Comparison of ENCODE assay signal across 18 cellular contexts in the genomic region with DNA sequence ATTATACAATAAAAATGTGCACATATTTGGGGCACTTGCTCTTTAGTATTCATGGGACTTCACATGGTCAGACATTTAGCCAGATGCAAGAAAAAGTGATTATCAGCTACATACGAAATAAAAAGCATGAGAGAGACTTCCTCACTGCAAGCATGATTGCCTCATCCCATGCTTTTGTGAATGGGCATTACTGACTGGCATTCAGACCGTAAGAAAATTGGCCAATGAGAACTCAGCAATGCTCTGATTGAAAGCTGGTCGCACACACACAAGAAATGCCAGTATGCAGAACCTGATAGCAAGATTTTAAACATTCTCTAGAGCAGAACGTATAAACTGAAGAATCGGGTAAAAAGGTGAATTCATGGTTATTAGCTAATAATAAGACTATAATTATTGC. TPM values are rescaled to one million over a fixed set of nuclear protein-coding genes. Genes with fewer than 3 reads are reported as not detected.
A peak's percentile ranks its signal among the peaks of the same experiment; 100 is the strongest.
DNase-seq lines count a peak whose midpoint lies in the region; ATAC-seq and TF ChIP-seq lines count a peak whose summit lies in the region.
"Had no signal": no experiment of that assay in that cellular context is flagged by ENCODE, and none has a peak within 500 bp of the region (broad histone marks: within the 10 kb centered on the region; RNA-seq: fewer than 3 reads in every experiment).

No MANE protein-coding gene starts in this region.

- peaks cover 0 to 50% of the 10 kb centered on the region in 2 experiments; a peak in 2 of 4 replicates for H3K79me1 ChIP-seq in IMR-90 (ENCODE audit: low read depth in 1 of 2, low read length in 2 of 2)

- H3K4me1 Mint-ChIP-seq in endodermal cell = no peaks in the 10 kb centered on the region

- H4K5ac ChIP-seq in IMR-90 (ENCODE audit: low read depth, low read length) = no peak overlapping the region

- H3K4me3 Mint-ChIP-seq in endodermal cell = no peak overlapping the region
- H3K4me3 Mint-ChIP-seq: CD4-positive, alpha-beta T cell; H9 had no signal

- H3K56ac ChIP-seq in IMR-90 (ENCODE audit: extremely low read depth, insufficient read depth, low read length) = no peak overlapping the region

- H3K36me3 ChIP-seq in IMR-90 (ENCODE audit: control insufficient read depth, insufficient read depth, low read length) = peaks cover 6% of the 10 kb centered on the region
- no peaks in the 10 kb centered on the region for H3K36me3 ChIP-seq in endodermal cell (ENCODE audit: control insufficient read depth, insufficient read depth, low read length)
- H3K36me3 ChIP-seq: BLaER1 treated with 17β-estradiol and CSF1 and Interleukin-3, amounts not matched to agents 10 nM and 100 nM had no signal

- H3K9ac ChIP-seq in IMR-90 (ENCODE audit: low read depth, low read length) (no peak overlapping the region), endodermal cell (ENCODE audit: extremely low read depth, low read length, poor library complexity, severe bottlenecking) (no peak overlapping the region)
- H3K9ac ChIP-seq: BLaER1 treated with 17β-estradiol and CSF1 and Interleukin-3, amounts not matched to agents 10 nM and 100 nM had no signal

- BruUV-seq in IMR-90 (replicated peaks; lab: Mats Ljungman, UMichigan) = no TSS peak

- H2AFZ ChIP-seq in IMR-90 (replicated peaks; ENCODE audit: low read length, poor library complexity) = no peak overlapping the region

- H4K20me1 ChIP-seq in IMR-90 (ENCODE audit: insufficient read depth, low read length) = no peaks in the 10 kb centered on the region; the same call in 1 of the 2 replicates
- H4K20me1 ChIP-seq: BLaER1 treated with 17β-estradiol and CSF1 and Interleukin-3, amounts not matched to agents 10 nM and 100 nM had no signal

- H3K4me1 ChIP-seq in IMR-90 (ENCODE audit: control insufficient read depth, insufficient read depth, low read length) (peaks cover 15% of the 10 kb centered on the region), endodermal cell (ENCODE audit: control insufficient read depth, insufficient read depth, low read length) (no peaks in the 10 kb centered on the region)
- H3K4me1 ChIP-seq: BLaER1 treated with 17β-estradiol and CSF1 and Interleukin-3, amounts not matched to agents 10 nM and 100 nM had no signal

- in situ Hi-C loops in IMR-90 (cut with MboI; ENCODE audit: low sequenced_read_pairs) = no loop called here

- H3K4ac ChIP-seq in IMR-90 (ENCODE audit: low read depth, low read length) = no peak overlapping the region

- no peak overlapping the region for H3K27ac Mint-ChIP-seq in endodermal cell
- H3K27ac Mint-ChIP-seq: CD4-positive, alpha-beta T cell; H9 had no signal

- CTCF ChIA-PET in IMR-90 (lab: Yijun Ruan, JAX) = no interaction called here

- POLR2A ChIA-PET in IMR-90 (lab: Charles Lee; ENCODE audit: unreplicated experiment) = interaction anchor here (0.5 to 0.7 kb wide), 2 partner anchors 23 to 303 kb away, joined by 3 to 6 read pairs; no protein-coding TSS in a partner anchor

- TF ChIP-seq CTCF in IMR-90 (conservative IDR thresholded peaks at IDR 0.05; ENCODE audit: low read depth, low read length) (no peak), endodermal cell (conservative IDR thresholded peaks at IDR 0.05) (no peak)

- H3K27me3 ChIP-seq in IMR-90 (ENCODE audit: control insufficient read depth, insufficient read depth, low read length) (no peaks in the 10 kb centered on the region), endodermal cell (ENCODE audit: control insufficient read depth, insufficient read depth, low read length, poor library complexity, severe bottlenecking) (peaks cover 6% of the 10 kb centered on the region)
- H3K27me3 ChIP-seq: BLaER1 treated with 17β-estradiol and CSF1 and Interleukin-3, amounts not matched to agents 10 nM and 100 nM had no signal

- H3K9me3 ChIP-seq in IMR-90 (ENCODE audit: control insufficient read depth, insufficient read depth, low read length) (no peaks in the 10 kb centered on the region), endodermal cell (ENCODE audit: control insufficient read depth, low read length) (no peaks in the 10 kb centered on the region)
- H3K9me3 ChIP-seq: BLaER1 treated with 17β-estradiol and CSF1 and Interleukin-3, amounts not matched to agents 10 nM and 100 nM had no signal

- no peak overlapping the region for H3K4me2 ChIP-seq in IMR-90 (ENCODE audit: low read depth, low read length)
- H3K4me2 ChIP-seq: BLaER1 treated with 17β-estradiol and CSF1 and Interleukin-3, amounts not matched to agents 10 nM and 100 nM had no signal

- TF ChIP-seq RAD21 in IMR-90 (IDR thresholded peaks at IDR 0.05; ENCODE audit: low read length) = no peak

- H3K9me3 Mint-ChIP-seq in endodermal cell = no peaks in the 10 kb centered on the region
- H3K9me3 Mint-ChIP-seq: CD4-positive, alpha-beta T cell; H9 had no signal

- H2AK5ac ChIP-seq in IMR-90 (ENCODE audit: low read depth, low read length) = no peak overlapping the region

- H4K91ac ChIP-seq in IMR-90 (ENCODE audit: insufficient read depth, low read depth, low read length) = no peak overlapping the region

- H3K14ac ChIP-seq in IMR-90 (replicated peaks; ENCODE audit: low read depth, low read length) = peak overlapping the region; percentile 19; the same call in 1 of the 2 replicates

- H2AK9ac ChIP-seq in IMR-90 (replicated peaks; ENCODE audit: low read depth, low read length, poor library complexity) = no peak overlapping the region

- 0 out of 2 replicates have a peak overlapping the region, but pooled peaks have one; percentile 8 for H3K23ac ChIP-seq in IMR-90 (ENCODE audit: low read depth, low read length)

- H3K18ac ChIP-seq in IMR-90 (ENCODE audit: low read depth, low read length) = no peak overlapping the region

- H3K36me3 Mint-ChIP-seq in endodermal cell (ENCODE audit: low read depth) = no peaks in the 10 kb centered on the region

- intact Hi-C loops in IMR-90 (cut with micrococcal nuclease) = no loop called here

- no peak overlapping the region for H3K4me3 ChIP-seq in IMR-90 (ENCODE audit: insufficient read depth, low read depth, low read length)
- H3K4me3 ChIP-seq in endodermal cell (ENCODE audit: low read length) = no peak overlapping the region
- H3K4me3 ChIP-seq: BLaER1 treated with 17β-estradiol and CSF1 and Interleukin-3, amounts not matched to agents 10 nM and 100 nM; GM12878 had no signal

- H2BK5ac ChIP-seq in IMR-90 (ENCODE audit: low read depth, low read length, poor library complexity, severe bottlenecking) = peak overlapping the region; percentile 28

- dilution Hi-C loops in IMR-90 (cut with HindIII; ENCODE audit: low sequenced_read_pairs, unreplicated experiment) = no loop called here

- no peak overlapping the region for H2BK20ac ChIP-seq in IMR-90 (ENCODE audit: low read depth, low read length)

- no peak overlapping the region for H2BK120ac ChIP-seq in IMR-90 (ENCODE audit: low read depth, low read length)

- no peak overlapping the region for H2BK15ac ChIP-seq in IMR-90 (ENCODE audit: low read depth, low read length)

- TF ChIP-seq POLR2A in IMR-90 (IDR thresholded peaks at IDR 0.05; ENCODE audit: low read depth, low read length) = no peak

- no peak overlapping the region for H3K27ac ChIP-seq in IMR-90 (ENCODE audit: insufficient read depth, low read length)
- peak overlapping the region; percentile 62 for H3K27ac ChIP-seq in substantia nigra (ENCODE audit: low read depth, low read length, poor library complexity, severe bottlenecking)
- H3K27ac ChIP-seq in endodermal cell (ENCODE audit: low read depth, low read length) = no peak overlapping the region
- H3K27ac ChIP-seq: BLaER1 treated with 17β-estradiol and CSF1 and Interleukin-3, amounts not matched to agents 10 nM and 100 nM had no signal

- no peak for ATAC-seq in IMR-90 (ENCODE audit: low read depth)
- ATAC-seq: GM12878 had no signal

- peaks cover 3% of the 10 kb centered on the region for H3K27me3 Mint-ChIP-seq in endodermal cell (ENCODE audit: insufficient read depth)

- DNase-seq in Ammon's horn (ENCODE audit: low spot score) (peak; percentile 72), IMR-90 (no peak), medulla oblongata (ENCODE audit: extremely low spot score) (peak; percentile 70), substantia nigra (lab: John Stamatoyannopoulos, UW) (peak in 6 of 49 donors; percentile 12 to 68 (median 23)), HuH-7.5 (ENCODE audit: low spot score) (no peak), endodermal cell (no peak)
- no peak for DNase-seq in stimulated activated CD4-positive, alpha-beta T cell treated with anti-CD3 and anti-CD28 coated beads, Interleukin-2, amount 100 ng/mL, for 48 hours
- DNase-seq: 8988T; AML-193; Calu3; CD4-positive, alpha-beta T cell; DMS 273 treated with DMSO at 0.1 percent for 48 hours; DMS79; GOT3; H9 had no signal

- 83% methylated on average over 1 of the region's 5 CpGs; no CpG with 5 or more reads in 1 of the 2 experiments for WGBS in IMR-90 (ENCODE audit: extremely low coverage in 2 of 2, insufficient read length in 1 of 2), 2 experiments
- WGBS in endodermal cell (ENCODE audit: insufficient coverage in 1 of 2, insufficient read length in 1 of 2), 2 experiments = 93 to 96% methylated on average over 5 of the region's 5 CpGs

- peak overlapping the region in 1 of 2 experiments; percentile 3; a peak in 1 of 4 replicates for H4K8ac ChIP-seq in IMR-90 (ENCODE audit: low read depth in 2 of 2, low read length in 2 of 2)

- peaks cover 14% of the 10 kb centered on the region for H3K9me1 ChIP-seq in IMR-90 (ENCODE audit: insufficient read depth, low read length)

TF ChIP-seq in IMR-90, 13 proteins besides CTCF, POLR2A, EP300 and RAD21:
- TF ChIP-seq RCOR1 (IDR thresholded peaks at IDR 0.05; ENCODE audit: insufficient replicate concordance, low read length) (no peak), CEBPB (IDR thresholded peaks at IDR 0.05; ENCODE audit: low read depth, low read length) (peak; percentile 23; the same call in 1 of the 2 replicates)

RNA-seq across cellular contexts. Expression of a gene that starts 39.3 kb away (rescaled TPM):
- total RNA-seq in IMR-90 (2012; rRNA removed) (25.8 and 30.8 TPM in 2 replicates), endodermal cell (not detected)
- 0.13 and 0.24 TPM in 2 replicates for polyA plus RNA-seq in IMR-90 (2012; rRNA removed)
- not detected in 2 replicates for polyA plus RNA-seq in IMR-90 (2012; cell fraction: cytosol; rRNA removed)
- polyA plus RNA-seq in IMR-90 (2012; cell fraction: nucleus; rRNA removed; ENCODE audit: low replicate concordance) = 0.24 and 2.9 TPM in 2 replicates
- not detected for polyA plus RNA-seq in endodermal cell (2013, experiment 1 of 2)
- polyA plus RNA-seq in endodermal cell (2013, experiment 2 of 2) = not detected
- total RNA-seq: Calu3; CD4-positive, alpha-beta T cell; G401; GM12878; H9 had no signal
- polyA plus RNA-seq: GM12878 had no signal

Comparison
In these comparisons a context has a peak if more than half of its experiments do, and no peak if none do; other contexts are left out.
1. DNase-seq: peak in Ammon's horn (single experiment) and medulla oblongata (single experiment); none in IMR-90 (single experiment), stimulated activated CD4-positive, alpha-beta T cell treated with anti-CD3 and anti-CD28 coated beads, Interleukin-2, amount 100 ng/mL, for 48 hours (0 of 2), HuH-7.5 (single experiment) and endodermal cell (single experiment).
2. RNA of a gene that starts 39.3 kb away (total RNA-seq): 25.8 to 30.8 TPM in IMR-90; not detected in endodermal cell; every median in the first group is over 10 times any median in the second.